ENCODE assay signal across 22 cellular contexts in genomic region chr15:35717721-35718120, GRCh38.
"Had no signal": no experiment of that assay in that cellular context is flagged by ENCODE, and none has a peak within 500 bp of the region (broad histone marks: within the 10 kb centered on the region; RNA-seq: fewer than 3 reads in every experiment).

No MANE protein-coding gene starts in this region.

- H3K9me3 Mint-ChIP-seq: stimulated activated memory B cell treated with anti-CD40 and anti-IgM and Interleukin-4, amounts not matched to agents 10 μg/mL and 1 μg/mL and 100 μg/mL, for 72 hours; stimulated activated naive CD8-positive, alpha-beta T cell treated with anti-CD3 and anti-CD28 coated beads, Interleukin-15, Interleukin-2, amounts not matched to agents 100 ng/mL and 50 ng/mL, for 24 hours had no signal

- H3K9me3 ChIP-seq: mucosa of descending colon, pancreas, prostate gland, right lobe of liver, tibial artery, upper lobe of right lung, vagina had no signal

- H3K9ac ChIP-seq: neural progenitor cell had no signal

- H3K4me3 Mint-ChIP-seq: immature natural killer cell; naive thymus-derived CD8-positive, alpha-beta T cell; neural progenitor cell; stimulated activated memory B cell treated with anti-CD40 and anti-IgM and Interleukin-4, amounts not matched to agents 10 μg/mL and 1 μg/mL and 100 μg/mL, for 72 hours; stimulated activated naive CD8-positive, alpha-beta T cell treated with anti-CD3 and anti-CD28 coated beads, Interleukin-15, Interleukin-2, amounts not matched to agents 100 ng/mL and 50 ng/mL, for 24 hours had no signal

- H3K27me3 Mint-ChIP-seq: stimulated activated memory B cell treated with anti-CD40 and anti-IgM and Interleukin-4, amounts not matched to agents 10 μg/mL and 1 μg/mL and 100 μg/mL, for 72 hours had no signal

- H3K36me3 Mint-ChIP-seq: immature natural killer cell; naive thymus-derived CD8-positive, alpha-beta T cell; neural progenitor cell; stimulated activated memory B cell treated with anti-CD40 and anti-IgM and Interleukin-4, amounts not matched to agents 10 μg/mL and 1 μg/mL and 100 μg/mL, for 72 hours had no signal

- H3K27ac ChIP-seq: dorsolateral prefrontal cortex, heart left ventricle, neural progenitor cell, pancreas, prostate gland, right lobe of liver, tibial artery, upper lobe of right lung, vagina had no signal

- FAIRE-seq: kidney, pancreas had no signal

- H3K36me3 ChIP-seq: heart left ventricle, neural progenitor cell, pancreas, prostate gland, right lobe of liver, tibial artery, upper lobe of right lung, vagina had no signal

- H3K4me2 ChIP-seq: neural progenitor cell had no signal

- DNase-seq: cortex of kidney; dorsolateral prefrontal cortex; effector CD8-positive, alpha-beta T cell; foreskin melanocyte; heart left ventricle; immature natural killer cell; kidney; left cardiac atrium; mucosa of descending colon; naive thymus-derived CD8-positive, alpha-beta T cell; pancreas; retina; right lobe of liver; stimulated activated CD4-positive, alpha-beta T cell treated with anti-CD3 and anti-CD28 coated beads, Interleukin-1b, Interleukin-23, amount 100 ng/mL, for 48 hours; stimulated activated CD4-positive, alpha-beta T cell treated with anti-CD3 and anti-CD28 coated beads, Interleukin-4, amount 100 ng/mL, for 24 hours; tibial artery; upper lobe of right lung had no signal

- H3K27ac Mint-ChIP-seq: immature natural killer cell; naive thymus-derived CD8-positive, alpha-beta T cell; neural progenitor cell; stimulated activated memory B cell treated with anti-CD40 and anti-IgM and Interleukin-4, amounts not matched to agents 10 μg/mL and 1 μg/mL and 100 μg/mL, for 72 hours; stimulated activated naive CD8-positive, alpha-beta T cell treated with anti-CD3 and anti-CD28 coated beads, Interleukin-15, Interleukin-2, amounts not matched to agents 100 ng/mL and 50 ng/mL, for 24 hours had no signal

- H3K4me3 ChIP-seq: dorsolateral prefrontal cortex, heart left ventricle, mucosa of descending colon, neural progenitor cell, pancreas, prostate gland, right lobe of liver, tibial artery, upper lobe of right lung, vagina had no signal

- ATAC-seq: heart left ventricle; left cardiac atrium; mucosa of descending colon; naive thymus-derived CD8-positive, alpha-beta T cell; pancreas; right lobe of liver; stimulated activated memory B cell treated with anti-CD40 and anti-IgM and Interleukin-4, amounts not matched to agents 10 μg/mL and 1 μg/mL and 100 μg/mL, for 72 hours; upper lobe of right lung had no signal

- H3K4me1 ChIP-seq: heart left ventricle, neural progenitor cell, prostate gland, right lobe of liver, tibial artery, upper lobe of right lung, vagina had no signal

- H3K27me3 ChIP-seq: dorsolateral prefrontal cortex, heart left ventricle, neural progenitor cell, pancreas, right lobe of liver, tibial artery, upper lobe of right lung, vagina had no signal

- H3K4me1 Mint-ChIP-seq: immature natural killer cell; naive thymus-derived CD8-positive, alpha-beta T cell; stimulated activated memory B cell treated with anti-CD40 and anti-IgM and Interleukin-4, amounts not matched to agents 10 μg/mL and 1 μg/mL and 100 μg/mL, for 72 hours had no signal

- H2AFZ ChIP-seq: neural progenitor cell had no signal
